In the genomic region with DNA sequence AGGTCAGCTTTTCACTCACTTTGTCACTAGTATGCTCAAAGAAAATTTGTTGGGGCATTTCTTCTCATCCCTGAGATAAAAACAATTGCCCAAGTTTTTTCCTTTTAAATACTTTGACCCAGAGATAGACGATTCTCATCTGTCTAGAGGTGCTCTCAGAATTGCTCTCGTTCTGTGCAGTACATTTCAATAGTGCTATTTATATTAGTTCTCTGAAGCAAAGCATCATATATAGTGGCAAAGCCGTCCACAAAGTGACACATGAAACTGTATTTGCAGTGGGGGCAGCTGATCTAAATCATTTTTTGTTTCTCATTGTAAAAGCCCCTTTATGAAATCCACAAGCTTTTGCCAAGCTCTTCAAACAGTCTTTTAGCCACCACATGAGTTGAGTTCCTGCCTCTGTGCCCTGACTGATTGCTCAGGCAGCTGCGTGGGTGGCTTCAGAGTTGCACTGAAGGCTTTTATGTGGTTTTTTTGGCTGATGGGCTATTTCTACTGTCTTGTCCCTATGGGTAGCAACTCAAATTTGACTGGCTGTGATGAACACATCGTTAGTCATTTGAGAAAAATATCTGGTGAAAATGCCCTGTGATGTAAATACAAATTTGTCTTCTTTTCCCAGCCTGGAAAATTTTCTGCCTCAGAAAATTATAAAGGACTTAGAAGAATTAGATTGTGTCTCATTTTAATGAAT, we compare ENCODE assay signal across 8 cellular contexts.
DNase-seq lines count a peak whose midpoint lies in the region; ATAC-seq lines count a peak whose summit lies in the region.

No MANE protein-coding gene starts in this region.

- peak; percentile 13 for DNase-seq in activated CD4-positive, alpha-beta T cell treated with anti-CD3 and anti-CD28 coated beads for 1 hour
- peak; percentile 49 for DNase-seq in fibroblast of gingiva (ENCODE audit: low read depth)
- DNase-seq in stimulated activated CD8-positive, alpha-beta memory T cell treated with anti-CD3 and anti-CD28 coated beads, Interleukin-7, amount 100 ng/mL, for 24 hours (ENCODE audit: low read depth), result peak; percentile 57
- no peak for DNase-seq in left lobe of liver (ENCODE audit: low spot score)
- DNase-seq in T-helper 9 cell, result no peak
- DNase-seq in retina, result no peak

- peak; percentile 95 for ATAC-seq in GM19023 (IDR thresholded peaks at IDR 0.05; ENCODE audit: unreplicated experiment)
- ATAC-seq in HG03095 (IDR thresholded peaks at IDR 0.05; ENCODE audit: unreplicated experiment), result peak; percentile 89
- no peak for ATAC-seq in left lobe of liver

Comparison
In these comparisons a context has a peak if more than half of its experiments do, and no peak if none do; other contexts are left out.
1. DNase-seq: peak in activated CD4-positive, alpha-beta T cell treated with anti-CD3 and anti-CD28 coated beads for 1 hour (single experiment), fibroblast of gingiva (single experiment) and stimulated activated CD8-positive, alpha-beta memory T cell treated with anti-CD3 and anti-CD28 coated beads, Interleukin-7, amount 100 ng/mL, for 24 hours (single experiment); none in left lobe of liver (single experiment), T-helper 9 cell (single experiment) and retina (single experiment).